In genomic region chr11:46438211-46438610, GRCh38 we compare ENCODE assay signal across 1 cellular context.
TF ChIP-seq lines count a peak whose summit lies in the region.

No MANE protein-coding gene starts in this region.

TF ChIP-seq in WTC11, 78 proteins besides CTCF, POLR2A, EP300 and RAD21 (continued from another document):
- no peak for TF ChIP-seq CDX4 (CRISPR knock-in tag; IDR thresholded peaks at IDR 0.05; ENCODE audit: borderline replicate concordance)
TF ChIP-seq in WTC11: peak in this region for 0.
